ENCODE assay signal across 8 cellular contexts in genomic region chr5:6713274-6714181, GRCh38. TPM values are rescaled to one million over a fixed set of nuclear protein-coding genes. Genes with fewer than 3 reads are reported as not detected.
DNase-seq lines count a peak whose midpoint lies in the region; ATAC-seq and TF ChIP-seq lines count a peak whose summit lies in the region.

TSS of gene TENT4A (plus strand) at chr5:6713432. CDS start at chr5:6713984, 552 bp downstream.

- peak within 1 kb of the TSS; percentile 29 for H3K23ac ChIP-seq in mesendoderm (ENCODE audit: low read length)

- peak within 1 kb of the TSS; percentile 98 for H3K4me2 ChIP-seq in mesendoderm (ENCODE audit: low read length)

- TF ChIP-seq POLR2A in transverse colon (IDR thresholded peaks at IDR 0.05) = no peak

- intact Hi-C loops in activated CD4-positive, alpha-beta T cell treated with anti-CD3 and anti-CD28 coated beads, Interleukin-2, amount 10 ng/mL, durations not matched to agents 24 days and 14 days (cut with micrococcal nuclease) = loop anchor here (1.0 to 10.0 kb wide), 6 partner anchors 23 to 1219 kb away; partner anchors contain the start of genes FASTKD3, MED10, MTRR and NSUN2
- intact Hi-C loops in T-helper 1 cell treated with Interleukin-12 subunit alpha and Interleukin-12 subunit beta and Interleukin-4 antibody, amounts not matched to agents 30 ng/mL and 1 ng/mL, for 36 hours (cut with micrococcal nuclease) = loop anchor here (1.0 to 5.0 kb wide), 9 partner anchors 9 to 1291 kb away; partner anchors contain the start of genes CFAP90, FASTKD3, ICE1 and MED10
- intact Hi-C loops in transverse colon (cut with DNase I; ENCODE audit: low total_unique reads) = loop anchor here (5.0 kb wide), 1 partner anchor 81 kb away; the partner anchor contains the start of genes NSUN2 and SRD5A1

- H2BK15ac ChIP-seq in mesendoderm (replicated peaks; ENCODE audit: low read depth) = no peak within 1 kb of the TSS

- no peaks in the 10 kb centered on the region for H3K9me3 ChIP-seq in transverse colon

- H2AK5ac ChIP-seq in mesendoderm (ENCODE audit: low read length) = no peak within 1 kb of the TSS

- H2BK5ac ChIP-seq in mesendoderm (ENCODE audit: low read length) = peak within 1 kb of the TSS; percentile 50

- H3K4ac ChIP-seq in mesendoderm (ENCODE audit: low read depth, low read length) = peak within 1 kb of the TSS; percentile 92

- H3K27ac Mint-ChIP-seq in activated CD4-positive, alpha-beta T cell treated with anti-CD3 and anti-CD28 coated beads, Interleukin-2, amount 10 ng/mL, durations not matched to agents 24 days and 14 days = peak within 1 kb of the TSS; percentile 97
- peak within 1 kb of the TSS; percentile 84 to 91 for H3K27ac Mint-ChIP-seq in effector memory CD8-positive, alpha-beta T cell

- peak within 1 kb of the TSS; percentile 97 for H3K56ac ChIP-seq in mesendoderm (ENCODE audit: low read length)

- no peaks in the 10 kb centered on the region for H3K9me3 Mint-ChIP-seq in activated CD4-positive, alpha-beta T cell treated with anti-CD3 and anti-CD28 coated beads, Interleukin-2, amount 10 ng/mL, durations not matched to agents 24 days and 14 days
- no peaks in the 10 kb centered on the region for H3K9me3 Mint-ChIP-seq in effector memory CD8-positive, alpha-beta T cell

- H3K79me2 ChIP-seq in mesendoderm (ENCODE audit: control insufficient read depth, insufficient read depth, low read length) = peaks cover 43% of the 10 kb centered on the region

- peak; percentile 77 for DNase-seq in activated CD4-positive, alpha-beta T cell treated with anti-CD3 and anti-CD28 coated beads, Interleukin-2, amount 10 ng/mL, durations not matched to agents 24 days and 14 days
- DNase-seq in activated CD4-positive, alpha-beta T cell treated with anti-CD3 and anti-CD28 coated beads for 1 hour = no peak
- DNase-seq in effector memory CD8-positive, alpha-beta T cell = no peak
- DNase-seq in mesendoderm (no peak), transverse colon (peak; percentile 46), islet precursor cell (no peak)

- peak within 1 kb of the TSS; percentile 95 for H3K18ac ChIP-seq in mesendoderm (ENCODE audit: low read length)

- WGBS in mesendoderm (ENCODE audit: extremely low coverage, insufficient coverage, low lambda C conversion rate) = no CpG with 5 or more reads among the region's 163 CpGs
- 3% methylated on average over 14 of the region's 163 CpGs; no CpG with 5 or more reads in 1 of the 2 donors for WGBS in transverse colon (ENCODE audit: low coverage in 1 of 2), 2 donors

- H3K27me3 Mint-ChIP-seq in activated CD4-positive, alpha-beta T cell treated with anti-CD3 and anti-CD28 coated beads, Interleukin-2, amount 10 ng/mL, durations not matched to agents 24 days and 14 days = no peaks in the 10 kb centered on the region
- no peaks in the 10 kb centered on the region for H3K27me3 Mint-ChIP-seq in effector memory CD8-positive, alpha-beta T cell

- H2BK120ac ChIP-seq in mesendoderm (ENCODE audit: low read depth, low read length) = no peak within 1 kb of the TSS

- H3K4me3 Mint-ChIP-seq in activated CD4-positive, alpha-beta T cell treated with anti-CD3 and anti-CD28 coated beads, Interleukin-2, amount 10 ng/mL, durations not matched to agents 24 days and 14 days = peak within 1 kb of the TSS; percentile 89
- peak within 1 kb of the TSS; percentile 85 to 89 for H3K4me3 Mint-ChIP-seq in effector memory CD8-positive, alpha-beta T cell

- H3K79me1 ChIP-seq in mesendoderm (ENCODE audit: low read length) = peaks cover 24% of the 10 kb centered on the region

- no peak within 1 kb of the TSS for H4K5ac ChIP-seq in mesendoderm (ENCODE audit: low read length)

- no peak for TF ChIP-seq CTCF in transverse colon (IDR thresholded peaks at IDR 0.05)

- H3K9ac ChIP-seq in mesendoderm (ENCODE audit: low read length) = peak within 1 kb of the TSS; percentile 89

- H3K4me3 ChIP-seq in mesendoderm (ENCODE audit: low read length) (peak within 1 kb of the TSS; percentile 72), transverse colon (peak within 1 kb of the TSS; percentile 69 to 87 (median 80))

- H3K36me3 ChIP-seq in mesendoderm (ENCODE audit: control insufficient read depth, insufficient read depth, low read length) = no peaks in the 10 kb centered on the region
- H3K36me3 ChIP-seq in transverse colon = no peaks in the 10 kb centered on the region

- in situ Hi-C loops in transverse colon (cut with MboI; ENCODE audit: low pct_ligation_motif_present in 1 of 4, low pct_unique_long_range_greater_than_20kb in 1 of 4, low sequenced_read_pairs in 3 of 4) = loop anchor here in 1 of 4 donors (10.0 kb wide), 1 partner anchor 79 kb away; the partner anchor contains the start of genes NSUN2 and SRD5A1

- H3K36me3 Mint-ChIP-seq in activated CD4-positive, alpha-beta T cell treated with anti-CD3 and anti-CD28 coated beads, Interleukin-2, amount 10 ng/mL, durations not matched to agents 24 days and 14 days (ENCODE audit: low read depth) = peaks cover 18% of the 10 kb centered on the region
- peaks cover 21% of the 10 kb centered on the region for H3K36me3 Mint-ChIP-seq in effector memory CD8-positive, alpha-beta T cell (ENCODE audit: insufficient read depth)

- ATAC-seq in HG02970 (IDR thresholded peaks at IDR 0.05; ENCODE audit: low FRiP score, unreplicated experiment) = peak; percentile 28
- ATAC-seq in effector memory CD8-positive, alpha-beta T cell (replicated peaks) = peak; percentile 1

- no peak for TF ChIP-seq EP300 in transverse colon (IDR thresholded peaks at IDR 0.05; ENCODE audit: low read depth)

- H3K4me1 Mint-ChIP-seq in activated CD4-positive, alpha-beta T cell treated with anti-CD3 and anti-CD28 coated beads, Interleukin-2, amount 10 ng/mL, durations not matched to agents 24 days and 14 days = peaks cover 43% of the 10 kb centered on the region
- peaks cover 34 to 39% of the 10 kb centered on the region in 2 donors for H3K4me1 Mint-ChIP-seq in effector memory CD8-positive, alpha-beta T cell (ENCODE audit: low read depth in 2 of 2)

- H3K4me1 ChIP-seq in mesendoderm (ENCODE audit: control insufficient read depth, low read depth, low read length) = peaks cover 12% of the 10 kb centered on the region
- H3K4me1 ChIP-seq in transverse colon = peaks cover 28 to 43% (median 37%) of the 10 kb centered on the region in 4 donors

- peak within 1 kb of the TSS; percentile 58 for H4K8ac ChIP-seq in mesendoderm (ENCODE audit: low read depth, low read length)

- H3K27ac ChIP-seq in mesendoderm (ENCODE audit: low read depth, low read length) (peak within 1 kb of the TSS; percentile 99), transverse colon (peak within 1 kb of the TSS; percentile 96 to 99 (median 98))

- H3K27me3 ChIP-seq in mesendoderm (ENCODE audit: insufficient read depth, low read length, poor library complexity) = no peaks in the 10 kb centered on the region
- H3K27me3 ChIP-seq in transverse colon = no peaks in the 10 kb centered on the region

RNA-seq across cellular contexts. Expression of gene TENT4A, which starts in this region (rescaled TPM):
- total RNA-seq in activated CD4-positive, alpha-beta T cell treated with anti-CD3 and anti-CD28 coated beads, Interleukin-2, amount 10 ng/mL, durations not matched to agents 24 days and 14 days = 38.8 and 43.4 TPM in 2 replicates
- total RNA-seq in T-helper 1 cell treated with Interleukin-12 subunit alpha and Interleukin-12 subunit beta and Interleukin-4 antibody, amounts not matched to agents 30 ng/mL and 1 ng/mL, for 36 hours = 34.3 and 35.4 TPM in 2 replicates
- polyA plus RNA-seq in mesendoderm (2013, experiment 1 of 2) = 17.2 TPM
- polyA plus RNA-seq in mesendoderm (2013, experiment 2 of 2) = 17.1 TPM
- total RNA-seq in transverse colon = 10 to 100 TPM; 20.9 to 70.3 (median 28.1) TPM

Comparison
In these comparisons a context has a peak if more than half of its experiments do, and no peak if none do; other contexts are left out.
1. DNase-seq: peak in activated CD4-positive, alpha-beta T cell treated with anti-CD3 and anti-CD28 coated beads, Interleukin-2, amount 10 ng/mL, durations not matched to agents 24 days and 14 days (single experiment) and transverse colon (single experiment); none in activated CD4-positive, alpha-beta T cell treated with anti-CD3 and anti-CD28 coated beads for 1 hour (single experiment), effector memory CD8-positive, alpha-beta T cell (0 of 3), mesendoderm (single experiment) and islet precursor cell (single experiment).